In genomic region chr11:116335891-116336290, GRCh38 we compare ENCODE assay signal across 15 cellular contexts.
DNase-seq lines count a peak whose midpoint lies in the region; ATAC-seq and TF ChIP-seq lines count a peak whose summit lies in the region.
"Had no signal": no experiment of that assay in that cellular context is flagged by ENCODE, and none has a peak within 500 bp of the region (broad histone marks: within the 10 kb centered on the region; RNA-seq: fewer than 3 reads in every experiment).

No MANE protein-coding gene starts in this region.

- H2BK20ac ChIP-seq in H9 (ENCODE audit: low read depth, low read length, poor library complexity, severe bottlenecking), result no peak overlapping the region

- H3K4me3 Mint-ChIP-seq in H9, result no peak overlapping the region
- no peak overlapping the region for H3K4me3 Mint-ChIP-seq in memory B cell
- H3K4me3 Mint-ChIP-seq: CD4-positive, alpha-beta memory T cell had no signal

- no peaks in the 10 kb centered on the region for H3K27me3 ChIP-seq in H9 (ENCODE audit: insufficient read depth, low read length)

- H3K4me2 ChIP-seq in H9 (ENCODE audit: insufficient read depth, insufficient read length, low read length), result no peak overlapping the region

- no peak overlapping the region for H2BK5ac ChIP-seq in H9 (ENCODE audit: insufficient read length, low read length)

- no peak overlapping the region for H3K27ac ChIP-seq in H9 (ENCODE audit: insufficient read length, low read depth, low read length)
- H3K27ac ChIP-seq: GM23248 had no signal

- peak; percentile 9 for DNase-seq in H9
- DNase-seq in ecto neural progenitor cell (ENCODE audit: low spot score), result peak; percentile 7
- no peak for DNase-seq in memory B cell (ENCODE audit: low spot score in 2 of 2)
- DNase-seq in stimulated activated CD4-positive, alpha-beta T cell treated with anti-CD3 and anti-CD28 coated beads, Interleukin-12 subunit alpha, Interleukin-12 subunit beta, amount 100 ng/mL, for 4 hours, result no peak
- DNase-seq in activated CD4-positive, alpha-beta T cell treated with anti-CD3 and anti-CD28 coated beads, Interleukin-2, amount 50 U/mL, for 48 hours, result no peak
- DNase-seq: C1 segment of cervical spinal cord; Calu3; CD4-positive, alpha-beta memory T cell; DMS53; DMS79 treated with DMSO at 0.1 percent for 48 hours; GF-D8; GM23248; H7 had no signal

- H3K27me3 Mint-ChIP-seq in H9 (ENCODE audit: low read depth), result no peaks in the 10 kb centered on the region; the same call in 1 of the 2 replicates
- no peaks in the 10 kb centered on the region for H3K27me3 Mint-ChIP-seq in memory B cell

- no peak overlapping the region for H3K23ac ChIP-seq in H9 (ENCODE audit: insufficient read length, low read depth, low read length)

- H4K5ac ChIP-seq in H9 (ENCODE audit: insufficient read length, low read depth, low read length), result no peak overlapping the region

- no peaks in the 10 kb centered on the region for H4K20me1 ChIP-seq in H9 (ENCODE audit: control insufficient read depth, insufficient read depth, insufficient read length)

- no peaks in the 10 kb centered on the region for H3K79me1 ChIP-seq in H9 (ENCODE audit: insufficient read depth, low read depth, low read length, poor library complexity, severe bottlenecking)

- no peaks in the 10 kb centered on the region; the same call in 1 of the 2 replicates for H3K4me1 ChIP-seq in H9 (ENCODE audit: insufficient read depth, low read length)

- H3K9me3 Mint-ChIP-seq in H9 (no peaks in the 10 kb centered on the region), memory B cell (peaks cover 7% of the 10 kb centered on the region)

- no peaks in the 10 kb centered on the region for H3K9me3 ChIP-seq in H9 (ENCODE audit: control insufficient read depth, low read depth, low read length)

- H2BK12ac ChIP-seq in H9 (ENCODE audit: insufficient read length, low read depth, low read length), result no peak overlapping the region

- no peak overlapping the region for H3K4ac ChIP-seq in H9 (ENCODE audit: low read depth, low read length)

- H3K56ac ChIP-seq in H9 (ENCODE audit: insufficient read length, low read depth, low read length), result no peak overlapping the region

- H4K8ac ChIP-seq in H9 (replicated peaks; ENCODE audit: insufficient read length, low read depth, low read length), result no peak overlapping the region

- no peak overlapping the region for H2AFZ ChIP-seq in H9 (ENCODE audit: low read length)
- H2AFZ ChIP-seq: GM23248 had no signal

- H3K79me2 ChIP-seq in H9 (ENCODE audit: insufficient read depth, low read length), result no peaks in the 10 kb centered on the region

- no peak overlapping the region for H3K14ac ChIP-seq in H9 (ENCODE audit: insufficient read depth, low read length)

- no peak overlapping the region for H2BK120ac ChIP-seq in H9 (ENCODE audit: low read depth, low read length, poor library complexity, severe bottlenecking)

- H4K91ac ChIP-seq in H9 (ENCODE audit: insufficient read length, low read depth, low read length), result no peak overlapping the region

- TF ChIP-seq CTCF in H9 (conservative IDR thresholded peaks at IDR 0.05), result no peak

- H3K23me2 ChIP-seq in H9 (ENCODE audit: insufficient read length, low read depth, low read length, poor library complexity, severe bottlenecking), result no peaks in the 10 kb centered on the region

- no peak overlapping the region for H3K9ac ChIP-seq in H9 (ENCODE audit: extremely low read depth, insufficient read length, low read length)
- H3K9ac ChIP-seq: GM23248 had no signal

- no peak overlapping the region for H2AK5ac ChIP-seq in H9 (ENCODE audit: insufficient read length, low read length)

- no peak overlapping the region for H3K18ac ChIP-seq in H9 (ENCODE audit: insufficient read length, low read depth, low read length)

- no peak overlapping the region for H3T11ph ChIP-seq in H9 (ENCODE audit: low read length)

- H2BK15ac ChIP-seq in H9 (ENCODE audit: low read depth, low read length), result no peak overlapping the region

- no CpG with 5 or more reads among the region's 3 CpGs for WGBS in H9 (ENCODE audit: extremely low coverage, insufficient read length, low lambda C conversion rate)

- peaks cover 0 to 5% (median 2%) of the 10 kb centered on the region in 3 experiments; a peak in 2 of 7 replicates for H3K36me3 Mint-ChIP-seq in H9 (ENCODE audit: insufficient read depth in 1 of 3, low read depth in 3 of 3)
- peaks cover 4% of the 10 kb centered on the region for H3K36me3 Mint-ChIP-seq in memory B cell
- H3K36me3 Mint-ChIP-seq: CD4-positive, alpha-beta memory T cell had no signal

- H3K4me1 Mint-ChIP-seq in H9, result peaks cover 27% of the 10 kb centered on the region in 2 experiments
- H3K4me1 Mint-ChIP-seq in memory B cell, result peaks cover 18% of the 10 kb centered on the region
- H3K4me1 Mint-ChIP-seq: CD4-positive, alpha-beta memory T cell had no signal

- ATAC-seq in memory B cell (ENCODE audit: low read depth), result no peak
- no peak for ATAC-seq in GM21717 (IDR thresholded peaks at IDR 0.05; ENCODE audit: unreplicated experiment)
- ATAC-seq: HCT116 had no signal

- H3K27ac Mint-ChIP-seq in H9 (no peak overlapping the region; a peak in 1 of 7 replicates), memory B cell (peak overlapping the region; percentile 53)
- H3K27ac Mint-ChIP-seq: CD4-positive, alpha-beta memory T cell had no signal

Comparison
In these comparisons a context has a peak if more than half of its experiments do, and no peak if none do; other contexts are left out.
1. DNase-seq: peak in H9 (single experiment) and ecto neural progenitor cell (single experiment); none in memory B cell (0 of 2), stimulated activated CD4-positive, alpha-beta T cell treated with anti-CD3 and anti-CD28 coated beads, Interleukin-12 subunit alpha, Interleukin-12 subunit beta, amount 100 ng/mL, for 4 hours (single experiment) and activated CD4-positive, alpha-beta T cell treated with anti-CD3 and anti-CD28 coated beads, Interleukin-2, amount 50 U/mL, for 48 hours (0 of 2).